ENCODE assay signal across 9 cellular contexts in genomic region chr5:94901071-94901979, GRCh38.
DNase-seq lines count a peak whose midpoint lies in the region; ATAC-seq, FAIRE-seq and TF ChIP-seq lines count a peak whose summit lies in the region.
"Had no signal": no experiment of that assay in that cellular context is flagged by ENCODE, and none has a peak within 500 bp of the region (broad histone marks: within the 10 kb centered on the region; RNA-seq: fewer than 3 reads in every experiment).

No MANE protein-coding gene starts in this region.

- no peaks in the 10 kb centered on the region for H4K20me1 ChIP-seq in smooth muscle cell (ENCODE audit: low read depth)

- DNase-seq in GM19239 (ENCODE audit: insufficient read length, low spot score) = peak; percentile 1
- DNase-seq in smooth muscle cell (lab: John Stamatoyannopoulos, UW; ENCODE audit: unreplicated experiment) = no peak
- no peak for DNase-seq in Peyer's patch
- no peak for DNase-seq in cerebellum (ENCODE audit: low spot score)
- DNase-seq in NCI-H2227 (lab: John Stamatoyannopoulos, UW; ENCODE audit: unreplicated experiment) = no peak
- DNase-seq: activated CD4-positive, alpha-beta T cell treated with anti-CD3 and anti-CD28 coated beads for 1 hour; heart left ventricle had no signal

- H3K27ac ChIP-seq in smooth muscle cell (ENCODE audit: low read depth) (peak overlapping the region; percentile 22), Peyer's patch (no peak overlapping the region)
- H3K27ac ChIP-seq: heart left ventricle had no signal

- H3K9me3 ChIP-seq in smooth muscle cell (replicated peaks; ENCODE audit: low read depth) (no peaks in the 10 kb centered on the region), Peyer's patch (no peaks in the 10 kb centered on the region)
- H3K9me3 ChIP-seq: heart left ventricle had no signal

- H3K36me3 Mint-ChIP-seq in activated T-helper 17 cell treated with anti-CD3 and anti-CD28 coated beads, Interleukin-2, amount 50 U/mL, for 72 hours (ENCODE audit: low read depth) = no peaks in the 10 kb centered on the region

- H3K4me3 ChIP-seq in smooth muscle cell (no peak overlapping the region), Peyer's patch (no peak overlapping the region)
- H3K4me3 ChIP-seq: heart left ventricle had no signal

- peak; percentile 67 for ATAC-seq in HG03025 (IDR thresholded peaks at IDR 0.05; ENCODE audit: low FRiP score, unreplicated experiment)
- peak; percentile 59 for ATAC-seq in activated T-helper 17 cell treated with anti-CD3 and anti-CD28 coated beads, Interleukin-2, amount 50 U/mL, for 72 hours (replicated peaks)

- TF ChIP-seq POLR2A in Peyer's patch (IDR thresholded peaks at IDR 0.05) = no peak

- no peak overlapping the region for H3K4me3 Mint-ChIP-seq in activated T-helper 17 cell treated with anti-CD3 and anti-CD28 coated beads, Interleukin-2, amount 50 U/mL, for 72 hours

- no peak overlapping the region for H3K4me2 ChIP-seq in smooth muscle cell

- H3K27me3 Mint-ChIP-seq in activated T-helper 17 cell treated with anti-CD3 and anti-CD28 coated beads, Interleukin-2, amount 50 U/mL, for 72 hours = peaks cover 3% of the 10 kb centered on the region

- no peaks in the 10 kb centered on the region for H3F3A ChIP-seq in smooth muscle cell (ENCODE audit: low read depth)

- no peaks in the 10 kb centered on the region for H3K36me3 ChIP-seq in smooth muscle cell (ENCODE audit: low read depth)
- H3K36me3 ChIP-seq in Peyer's patch = no peaks in the 10 kb centered on the region

- no peak for TF ChIP-seq CTCF in smooth muscle cell (IDR thresholded peaks at IDR 0.05; ENCODE audit: borderline replicate concordance, insufficient read depth, poor library complexity, severe bottlenecking)
- no peak for TF ChIP-seq CTCF in Peyer's patch (IDR thresholded peaks at IDR 0.05)

- FAIRE-seq in GM19239 (lab: Jason Lieb, UNC) = peak; percentile 47

- no peak overlapping the region for H3K9ac ChIP-seq in smooth muscle cell (ENCODE audit: low read depth)

- H2AFZ ChIP-seq in smooth muscle cell (ENCODE audit: low read depth) = no peak overlapping the region

- H3K4me1 ChIP-seq in smooth muscle cell (ENCODE audit: low read depth) (no peaks in the 10 kb centered on the region), Peyer's patch (no peaks in the 10 kb centered on the region)
- H3K4me1 ChIP-seq: heart left ventricle had no signal

- no peaks in the 10 kb centered on the region for H3K27me3 ChIP-seq in smooth muscle cell (ENCODE audit: low read depth)
- H3K27me3 ChIP-seq in Peyer's patch = no peaks in the 10 kb centered on the region
- H3K27me3 ChIP-seq: heart left ventricle had no signal

- H3K9me3 Mint-ChIP-seq in activated T-helper 17 cell treated with anti-CD3 and anti-CD28 coated beads, Interleukin-2, amount 50 U/mL, for 72 hours = no peaks in the 10 kb centered on the region

- H3K4me1 Mint-ChIP-seq in activated T-helper 17 cell treated with anti-CD3 and anti-CD28 coated beads, Interleukin-2, amount 50 U/mL, for 72 hours = no peaks in the 10 kb centered on the region

- H3K27ac Mint-ChIP-seq in activated T-helper 17 cell treated with anti-CD3 and anti-CD28 coated beads, Interleukin-2, amount 50 U/mL, for 72 hours = no peak overlapping the region

- H3K79me2 ChIP-seq in smooth muscle cell (ENCODE audit: low read depth) = no peaks in the 10 kb centered on the region

- 48% methylated on average over 8 of the region's 8 CpGs for whole genome bisulfite sequencing in smooth muscle cell (ENCODE audit: low lambda C conversion rate)
